In the genomic region with DNA sequence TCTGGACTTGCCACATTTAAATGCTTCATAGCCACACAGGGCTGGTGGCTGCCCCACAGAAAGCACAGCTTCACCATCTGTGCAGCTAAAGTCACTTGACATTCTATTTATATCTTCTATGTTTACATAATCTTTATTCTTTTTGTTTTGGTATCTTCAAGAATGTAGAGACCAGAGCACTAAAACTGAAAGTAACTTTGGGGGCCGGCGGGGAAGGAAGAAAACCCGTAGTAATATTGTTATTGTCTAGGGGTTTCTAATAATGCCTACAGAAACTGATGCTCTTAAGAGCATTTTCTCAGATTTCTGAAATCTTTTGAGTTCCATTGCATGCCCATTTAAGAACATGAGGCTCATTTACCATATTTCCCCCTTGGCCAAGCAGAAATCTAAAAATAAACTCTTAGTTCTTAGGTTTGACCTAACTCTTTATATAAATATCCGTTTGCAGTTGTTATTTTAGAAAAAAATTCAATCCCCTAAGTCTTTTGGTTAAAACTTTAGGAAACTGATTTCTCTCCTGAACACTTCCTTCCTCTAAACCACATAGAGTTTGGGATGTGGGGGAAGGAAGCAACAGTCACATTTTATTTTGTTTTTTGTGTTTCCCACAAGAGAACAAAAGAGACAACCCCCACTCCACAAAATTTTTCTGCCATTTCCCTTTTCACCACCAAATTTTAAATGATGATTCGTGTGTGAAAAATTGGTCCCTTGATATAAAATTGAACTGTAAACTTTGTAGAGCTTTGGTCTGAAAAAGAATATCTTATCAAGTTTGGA, we compare ENCODE assay signal across 1 cellular context.
TF ChIP-seq lines count a peak whose summit lies in the region.

No MANE protein-coding gene starts in this region.

TF ChIP-seq in GM12878, 131 proteins besides CTCF, POLR2A, EP300 and RAD21 (continued from another document):
- TF ChIP-seq, protein P1, sequence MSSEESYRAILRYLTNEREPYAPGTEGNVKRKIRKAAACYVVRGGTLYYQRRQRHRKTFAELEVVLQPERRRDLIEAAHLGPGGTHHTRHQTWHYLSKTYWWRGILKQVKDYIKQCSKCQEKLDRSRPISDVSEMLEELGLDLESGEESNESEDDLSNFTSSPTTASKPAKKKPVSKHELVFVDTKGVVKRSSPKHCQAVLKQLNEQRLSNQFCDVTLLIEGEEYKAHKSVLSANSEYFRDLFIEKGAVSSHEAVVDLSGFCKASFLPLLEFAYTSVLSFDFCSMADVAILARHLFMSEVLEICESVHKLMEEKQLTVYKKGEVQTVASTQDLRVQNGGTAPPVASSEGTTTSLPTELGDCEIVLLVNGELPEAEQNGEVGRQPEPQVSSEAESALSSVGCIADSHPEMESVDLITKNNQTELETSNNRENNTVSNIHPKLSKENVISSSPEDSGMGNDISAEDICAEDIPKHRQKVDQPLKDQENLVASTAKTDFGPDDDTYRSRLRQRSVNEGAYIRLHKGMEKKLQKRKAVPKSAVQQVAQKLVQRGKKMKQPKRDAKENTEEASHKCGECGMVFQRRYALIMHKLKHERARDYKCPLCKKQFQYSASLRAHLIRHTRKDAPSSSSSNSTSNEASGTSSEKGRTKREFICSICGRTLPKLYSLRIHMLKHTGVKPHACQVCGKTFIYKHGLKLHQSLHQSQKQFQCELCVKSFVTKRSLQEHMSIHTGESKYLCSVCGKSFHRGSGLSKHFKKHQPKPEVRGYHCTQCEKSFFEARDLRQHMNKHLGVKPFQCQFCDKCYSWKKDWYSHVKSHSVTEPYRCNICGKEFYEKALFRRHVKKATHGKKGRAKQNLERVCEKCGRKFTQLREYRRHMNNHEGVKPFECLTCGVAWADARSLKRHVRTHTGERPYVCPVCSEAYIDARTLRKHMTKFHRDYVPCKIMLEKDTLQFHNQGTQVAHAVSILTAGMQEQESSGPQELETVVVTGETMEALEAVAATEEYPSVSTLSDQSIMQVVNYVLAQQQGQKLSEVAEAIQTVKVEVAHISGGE (CRISPR knock-in tag; IDR thresholded peaks at IDR 0.05) = no peak
- TF ChIP-seq IKZF2 (IDR thresholded peaks at IDR 0.05) (no peak), SMAD5 (IDR thresholded peaks at IDR 0.05; ENCODE audit: low read depth) (no peak), IRF4 (IDR thresholded peaks at IDR 0.05; ENCODE audit: low read depth, low read length) (no peak), HDAC6 (IDR thresholded peaks at IDR 0.05; ENCODE audit: unreplicated experiment) (no peak), MEF2B (IDR thresholded peaks at IDR 0.05; ENCODE audit: partially characterized antibody, poor library complexity, severe bottlenecking) (peak; percentile 58), YY1 (IDR thresholded peaks at IDR 0.05; ENCODE audit: low read depth, low read length) (no peak), ZZZ3 (IDR thresholded peaks at IDR 0.05; ENCODE audit: control insufficient read depth, insufficient read length, low read depth) (no peak), ATF7 (IDR thresholded peaks at IDR 0.05; ENCODE audit: low read depth) (peak; percentile 58), MEF2A (IDR thresholded peaks at IDR 0.05; ENCODE audit: insufficient read depth, low read depth, low read length) (peak; percentile 85), FOXM1 (IDR thresholded peaks at IDR 0.05; ENCODE audit: low read depth, low read length) (no peak), CHD4 (IDR thresholded peaks at IDR 0.05) (no peak), FOXK2 (IDR thresholded peaks at IDR 0.05) (no peak)
- TF ChIP-seq, protein P2, sequence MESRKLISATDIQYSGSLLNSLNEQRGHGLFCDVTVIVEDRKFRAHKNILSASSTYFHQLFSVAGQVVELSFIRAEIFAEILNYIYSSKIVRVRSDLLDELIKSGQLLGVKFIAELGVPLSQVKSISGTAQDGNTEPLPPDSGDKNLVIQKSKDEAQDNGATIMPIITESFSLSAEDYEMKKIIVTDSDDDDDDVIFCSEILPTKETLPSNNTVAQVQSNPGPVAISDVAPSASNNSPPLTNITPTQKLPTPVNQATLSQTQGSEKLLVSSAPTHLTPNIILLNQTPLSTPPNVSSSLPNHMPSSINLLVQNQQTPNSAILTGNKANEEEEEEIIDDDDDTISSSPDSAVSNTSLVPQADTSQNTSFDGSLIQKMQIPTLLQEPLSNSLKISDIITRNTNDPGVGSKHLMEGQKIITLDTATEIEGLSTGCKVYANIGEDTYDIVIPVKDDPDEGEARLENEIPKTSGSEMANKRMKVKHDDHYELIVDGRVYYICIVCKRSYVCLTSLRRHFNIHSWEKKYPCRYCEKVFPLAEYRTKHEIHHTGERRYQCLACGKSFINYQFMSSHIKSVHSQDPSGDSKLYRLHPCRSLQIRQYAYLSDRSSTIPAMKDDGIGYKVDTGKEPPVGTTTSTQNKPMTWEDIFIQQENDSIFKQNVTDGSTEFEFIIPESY (IDR thresholded peaks at IDR 0.05) = no peak
- TF ChIP-seq, protein P3, sequence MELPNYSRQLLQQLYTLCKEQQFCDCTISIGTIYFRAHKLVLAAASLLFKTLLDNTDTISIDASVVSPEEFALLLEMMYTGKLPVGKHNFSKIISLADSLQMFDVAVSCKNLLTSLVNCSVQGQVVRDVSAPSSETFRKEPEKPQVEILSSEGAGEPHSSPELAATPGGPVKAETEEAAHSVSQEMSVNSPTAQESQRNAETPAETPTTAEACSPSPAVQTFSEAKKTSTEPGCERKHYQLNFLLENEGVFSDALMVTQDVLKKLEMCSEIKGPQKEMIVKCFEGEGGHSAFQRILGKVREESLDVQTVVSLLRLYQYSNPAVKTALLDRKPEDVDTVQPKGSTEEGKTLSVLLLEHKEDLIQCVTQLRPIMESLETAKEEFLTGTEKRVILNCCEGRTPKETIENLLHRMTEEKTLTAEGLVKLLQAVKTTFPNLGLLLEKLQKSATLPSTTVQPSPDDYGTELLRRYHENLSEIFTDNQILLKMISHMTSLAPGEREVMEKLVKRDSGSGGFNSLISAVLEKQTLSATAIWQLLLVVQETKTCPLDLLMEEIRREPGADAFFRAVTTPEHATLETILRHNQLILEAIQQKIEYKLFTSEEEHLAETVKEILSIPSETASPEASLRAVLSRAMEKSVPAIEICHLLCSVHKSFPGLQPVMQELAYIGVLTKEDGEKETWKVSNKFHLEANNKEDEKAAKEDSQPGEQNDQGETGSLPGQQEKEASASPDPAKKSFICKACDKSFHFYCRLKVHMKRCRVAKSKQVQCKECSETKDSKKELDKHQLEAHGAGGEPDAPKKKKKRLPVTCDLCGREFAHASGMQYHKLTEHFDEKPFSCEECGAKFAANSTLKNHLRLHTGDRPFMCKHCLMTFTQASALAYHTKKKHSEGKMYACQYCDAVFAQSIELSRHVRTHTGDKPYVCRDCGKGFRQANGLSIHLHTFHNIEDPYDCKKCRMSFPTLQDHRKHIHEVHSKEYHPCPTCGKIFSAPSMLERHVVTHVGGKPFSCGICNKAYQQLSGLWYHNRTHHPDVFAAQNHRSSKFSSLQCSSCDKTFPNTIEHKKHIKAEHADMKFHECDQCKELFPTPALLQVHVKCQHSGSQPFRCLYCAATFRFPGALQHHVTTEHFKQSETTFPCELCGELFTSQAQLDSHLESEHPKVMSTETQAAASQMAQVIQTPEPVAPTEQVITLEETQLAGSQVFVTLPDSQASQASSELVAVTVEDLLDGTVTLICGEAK (IDR thresholded peaks at IDR 0.05; ENCODE audit: borderline replicate concordance) = 0 out of 2 replicates have a peak, but pooled peaks have one; percentile 13
- TF ChIP-seq, protein P4, sequence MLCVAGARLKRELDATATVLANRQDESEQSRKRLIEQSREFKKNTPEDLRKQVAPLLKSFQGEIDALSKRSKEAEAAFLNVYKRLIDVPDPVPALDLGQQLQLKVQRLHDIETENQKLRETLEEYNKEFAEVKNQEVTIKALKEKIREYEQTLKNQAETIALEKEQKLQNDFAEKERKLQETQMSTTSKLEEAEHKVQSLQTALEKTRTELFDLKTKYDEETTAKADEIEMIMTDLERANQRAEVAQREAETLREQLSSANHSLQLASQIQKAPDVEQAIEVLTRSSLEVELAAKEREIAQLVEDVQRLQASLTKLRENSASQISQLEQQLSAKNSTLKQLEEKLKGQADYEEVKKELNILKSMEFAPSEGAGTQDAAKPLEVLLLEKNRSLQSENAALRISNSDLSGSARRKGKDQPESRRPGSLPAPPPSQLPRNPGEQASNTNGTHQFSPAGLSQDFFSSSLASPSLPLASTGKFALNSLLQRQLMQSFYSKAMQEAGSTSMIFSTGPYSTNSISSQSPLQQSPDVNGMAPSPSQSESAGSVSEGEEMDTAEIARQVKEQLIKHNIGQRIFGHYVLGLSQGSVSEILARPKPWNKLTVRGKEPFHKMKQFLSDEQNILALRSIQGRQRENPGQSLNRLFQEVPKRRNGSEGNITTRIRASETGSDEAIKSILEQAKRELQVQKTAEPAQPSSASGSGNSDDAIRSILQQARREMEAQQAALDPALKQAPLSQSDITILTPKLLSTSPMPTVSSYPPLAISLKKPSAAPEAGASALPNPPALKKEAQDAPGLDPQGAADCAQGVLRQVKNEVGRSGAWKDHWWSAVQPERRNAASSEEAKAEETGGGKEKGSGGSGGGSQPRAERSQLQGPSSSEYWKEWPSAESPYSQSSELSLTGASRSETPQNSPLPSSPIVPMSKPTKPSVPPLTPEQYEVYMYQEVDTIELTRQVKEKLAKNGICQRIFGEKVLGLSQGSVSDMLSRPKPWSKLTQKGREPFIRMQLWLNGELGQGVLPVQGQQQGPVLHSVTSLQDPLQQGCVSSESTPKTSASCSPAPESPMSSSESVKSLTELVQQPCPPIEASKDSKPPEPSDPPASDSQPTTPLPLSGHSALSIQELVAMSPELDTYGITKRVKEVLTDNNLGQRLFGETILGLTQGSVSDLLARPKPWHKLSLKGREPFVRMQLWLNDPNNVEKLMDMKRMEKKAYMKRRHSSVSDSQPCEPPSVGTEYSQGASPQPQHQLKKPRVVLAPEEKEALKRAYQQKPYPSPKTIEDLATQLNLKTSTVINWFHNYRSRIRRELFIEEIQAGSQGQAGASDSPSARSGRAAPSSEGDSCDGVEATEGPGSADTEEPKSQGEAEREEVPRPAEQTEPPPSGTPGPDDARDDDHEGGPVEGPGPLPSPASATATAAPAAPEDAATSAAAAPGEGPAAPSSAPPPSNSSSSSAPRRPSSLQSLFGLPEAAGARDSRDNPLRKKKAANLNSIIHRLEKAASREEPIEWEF (IDR thresholded peaks at IDR 0.05; ENCODE audit: insufficient replicate concordance, low read depth, low read length) = no peak
- TF ChIP-seq, protein P5, sequence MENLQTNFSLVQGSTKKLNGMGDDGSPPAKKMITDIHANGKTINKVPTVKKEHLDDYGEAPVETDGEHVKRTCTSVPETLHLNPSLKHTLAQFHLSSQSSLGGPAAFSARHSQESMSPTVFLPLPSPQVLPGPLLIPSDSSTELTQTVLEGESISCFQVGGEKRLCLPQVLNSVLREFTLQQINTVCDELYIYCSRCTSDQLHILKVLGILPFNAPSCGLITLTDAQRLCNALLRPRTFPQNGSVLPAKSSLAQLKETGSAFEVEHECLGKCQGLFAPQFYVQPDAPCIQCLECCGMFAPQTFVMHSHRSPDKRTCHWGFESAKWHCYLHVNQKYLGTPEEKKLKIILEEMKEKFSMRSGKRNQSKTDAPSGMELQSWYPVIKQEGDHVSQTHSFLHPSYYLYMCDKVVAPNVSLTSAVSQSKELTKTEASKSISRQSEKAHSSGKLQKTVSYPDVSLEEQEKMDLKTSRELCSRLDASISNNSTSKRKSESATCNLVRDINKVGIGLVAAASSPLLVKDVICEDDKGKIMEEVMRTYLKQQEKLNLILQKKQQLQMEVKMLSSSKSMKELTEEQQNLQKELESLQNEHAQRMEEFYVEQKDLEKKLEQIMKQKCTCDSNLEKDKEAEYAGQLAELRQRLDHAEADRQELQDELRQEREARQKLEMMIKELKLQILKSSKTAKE (IDR thresholded peaks at IDR 0.05; ENCODE audit: low read depth, poor library complexity, severe bottlenecking) = peak; percentile 44
- TF ChIP-seq, protein P6, sequence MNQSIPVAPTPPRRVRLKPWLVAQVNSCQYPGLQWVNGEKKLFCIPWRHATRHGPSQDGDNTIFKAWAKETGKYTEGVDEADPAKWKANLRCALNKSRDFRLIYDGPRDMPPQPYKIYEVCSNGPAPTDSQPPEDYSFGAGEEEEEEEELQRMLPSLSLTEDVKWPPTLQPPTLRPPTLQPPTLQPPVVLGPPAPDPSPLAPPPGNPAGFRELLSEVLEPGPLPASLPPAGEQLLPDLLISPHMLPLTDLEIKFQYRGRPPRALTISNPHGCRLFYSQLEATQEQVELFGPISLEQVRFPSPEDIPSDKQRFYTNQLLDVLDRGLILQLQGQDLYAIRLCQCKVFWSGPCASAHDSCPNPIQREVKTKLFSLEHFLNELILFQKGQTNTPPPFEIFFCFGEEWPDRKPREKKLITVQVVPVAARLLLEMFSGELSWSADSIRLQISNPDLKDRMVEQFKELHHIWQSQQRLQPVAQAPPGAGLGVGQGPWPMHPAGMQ (IDR thresholded peaks at IDR 0.05; ENCODE audit: borderline replicate concordance) = no peak
